In the genomic region with DNA sequence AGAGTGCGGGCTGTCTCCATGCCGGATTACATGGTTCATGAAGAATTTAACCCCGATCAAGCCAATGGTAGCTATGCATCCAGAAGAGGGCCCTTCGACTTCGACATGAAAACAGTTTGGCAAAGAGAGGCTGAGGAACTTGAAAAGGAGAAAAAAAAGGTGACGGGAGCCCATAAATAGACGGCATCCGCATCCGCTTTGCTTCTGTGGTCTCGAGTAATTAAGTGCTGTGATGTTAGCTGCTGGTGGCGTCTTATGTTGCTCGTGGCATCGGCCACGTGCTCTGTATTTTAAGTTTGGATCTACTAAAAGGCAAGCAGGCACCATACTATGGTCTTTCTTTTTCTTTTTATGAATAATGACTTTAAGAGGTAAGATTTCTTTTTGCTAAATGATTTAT, we compare ENCODE assay signal across 17 cellular contexts. TPM values are rescaled to one million over a fixed set of nuclear protein-coding genes. Genes with fewer than 3 reads are reported as not detected.
DNase-seq lines count a peak whose midpoint lies in the region; ATAC-seq and TF ChIP-seq lines count a peak whose summit lies in the region.
"Had no signal": no experiment of that assay in that cellular context is flagged by ENCODE, and none has a peak within 500 bp of the region (broad histone marks: within the 10 kb centered on the region; RNA-seq: fewer than 3 reads in every experiment).

No MANE protein-coding gene starts in this region.

- POLR2A ChIA-PET in activated CD4-positive, alpha-beta T cell treated with anti-CD3 and anti-CD28 coated beads for 36 hours (lab: Charles Lee), result no interaction called here
- POLR2A ChIA-PET in activated CD8-positive, alpha-beta T cell treated with anti-CD3 and anti-CD28 coated beads for 36 hours (lab: Charles Lee), result no interaction called here

- WGBS in suprapubic skin, result 68% methylated on average over 14 of the region's 14 CpGs
- WGBS in adrenal gland, 4 donors, result 67 to 74% (median 69%) methylated on average over 14 of the region's 14 CpGs
- 63% methylated on average over 14 of the region's 14 CpGs for WGBS in body of pancreas, 2 donors

- H3K27ac ChIP-seq in suprapubic skin (no peak overlapping the region), adrenal gland (no peak overlapping the region), body of pancreas (no peak overlapping the region)
- H3K27ac ChIP-seq: 22Rv1, GM23248, tibial nerve, VCaP had no signal

- H3K4me3 ChIP-seq in suprapubic skin, result no peak overlapping the region
- no peak overlapping the region for H3K4me3 ChIP-seq in adrenal gland
- no peak overlapping the region for H3K4me3 ChIP-seq in body of pancreas
- H3K4me3 ChIP-seq: GM23248, tibial nerve had no signal

- ATAC-seq in activated CD4-positive, alpha-beta T cell treated with anti-CD3 and anti-CD28 coated beads for 36 hours, result peak; percentile 48
- peak; percentile 85 for ATAC-seq in HG03354 (IDR thresholded peaks at IDR 0.05; ENCODE audit: poor library complexity, severe bottlenecking, unreplicated experiment)
- ATAC-seq in activated CD8-positive, alpha-beta T cell treated with anti-CD3 and anti-CD28 coated beads for 36 hours, result peak; percentile 35
- peak; percentile 76 to 84 (median 83) for ATAC-seq in natural killer cell
- ATAC-seq in body of pancreas, result no peak
- ATAC-seq: activated T-cell treated with anti-CD3 and anti-CD28 coated beads, Interleukin-2, amount 50 U/mL, for 72 hours; left colon had no signal

- H3K27me3 ChIP-seq in suprapubic skin (no peaks in the 10 kb centered on the region), adrenal gland (no peaks in the 10 kb centered on the region), body of pancreas (no peaks in the 10 kb centered on the region)
- H3K27me3 ChIP-seq: tibial nerve had no signal

- intact Hi-C loops in activated CD4-positive, alpha-beta T cell treated with anti-CD3 and anti-CD28 coated beads for 36 hours (cut with DNase I, micrococcal nuclease), result no loop called here
- intact Hi-C loops in activated CD8-positive, alpha-beta T cell treated with anti-CD3 and anti-CD28 coated beads for 36 hours (cut with micrococcal nuclease), result no loop called here
- intact Hi-C loops in natural killer cell (cut with micrococcal nuclease), result loop anchor here (2.0 kb wide), 1 partner anchor 38 kb away; no protein-coding TSS in a partner anchor
- intact Hi-C loops in adrenal gland (cut with DNase I), result no loop called here
- intact Hi-C loops in body of pancreas (cut with DNase I), result no loop called here

- H3K36me3 ChIP-seq in suprapubic skin, result no peaks in the 10 kb centered on the region
- H3K36me3 ChIP-seq in adrenal gland (replicated peaks in 1 of 2), result no peaks in the 10 kb centered on the region
- H3K36me3 ChIP-seq in body of pancreas (replicated peaks in 1 of 2; ENCODE audit: insufficient read depth in 1 of 2, low read depth in 2 of 2), result no peaks in the 10 kb centered on the region
- H3K36me3 ChIP-seq: tibial nerve had no signal

- H3K4me3 Mint-ChIP-seq in activated CD4-positive, alpha-beta T cell treated with anti-CD3 and anti-CD28 coated beads for 36 hours, result no peak overlapping the region
- no peak overlapping the region for H3K4me3 Mint-ChIP-seq in activated CD8-positive, alpha-beta T cell treated with anti-CD3 and anti-CD28 coated beads for 36 hours
- H3K4me3 Mint-ChIP-seq in natural killer cell, result peak overlapping the region; percentile 70
- H3K4me3 Mint-ChIP-seq: activated T-cell treated with anti-CD3 and anti-CD28 coated beads, Interleukin-2, amount 50 U/mL, for 72 hours; IgD-negative memory B cell had no signal

- no peak for TF ChIP-seq CTCF in activated CD8-positive, alpha-beta T cell treated with anti-CD3 and anti-CD28 coated beads for 36 hours (IDR thresholded peaks at IDR 0.05)
- TF ChIP-seq CTCF in natural killer cell (IDR thresholded peaks at IDR 0.05) (no peak), suprapubic skin (IDR thresholded peaks at IDR 0.05) (no peak), adrenal gland (IDR thresholded peaks at IDR 0.05) (no peak), body of pancreas (IDR thresholded peaks at IDR 0.05) (no peak)

- H3K36me3 Mint-ChIP-seq in activated CD4-positive, alpha-beta T cell treated with anti-CD3 and anti-CD28 coated beads for 36 hours (ENCODE audit: low read depth), result no peaks in the 10 kb centered on the region
- H3K36me3 Mint-ChIP-seq in activated CD8-positive, alpha-beta T cell treated with anti-CD3 and anti-CD28 coated beads for 36 hours (ENCODE audit: low read depth), result no peaks in the 10 kb centered on the region
- no peaks in the 10 kb centered on the region for H3K36me3 Mint-ChIP-seq in natural killer cell
- H3K36me3 Mint-ChIP-seq: IgD-negative memory B cell had no signal

- no peaks in the 10 kb centered on the region for H3K4me1 ChIP-seq in suprapubic skin
- H3K4me1 ChIP-seq in adrenal gland (replicated peaks in 1 of 2), result no peaks in the 10 kb centered on the region
- H3K4me1 ChIP-seq in body of pancreas, result no peaks in the 10 kb centered on the region
- H3K4me1 ChIP-seq: tibial nerve had no signal

- no peaks in the 10 kb centered on the region for H3K9me3 ChIP-seq in suprapubic skin
- H3K9me3 ChIP-seq in adrenal gland (replicated peaks in 1 of 3), result no peaks in the 10 kb centered on the region
- H3K9me3 ChIP-seq in body of pancreas, result no peaks in the 10 kb centered on the region
- H3K9me3 ChIP-seq: tibial nerve had no signal

- CTCF ChIA-PET in activated CD4-positive, alpha-beta T cell treated with anti-CD3 and anti-CD28 coated beads for 36 hours (lab: Charles Lee), result interaction anchor here (0.6 kb wide), 1 partner anchor 88 kb away, joined by 3 read pairs; no protein-coding TSS in a partner anchor
- CTCF ChIA-PET in activated CD8-positive, alpha-beta T cell treated with anti-CD3 and anti-CD28 coated beads for 36 hours (lab: Charles Lee), result no interaction called here

- no peak overlapping the region for H3K27ac Mint-ChIP-seq in activated CD4-positive, alpha-beta T cell treated with anti-CD3 and anti-CD28 coated beads for 36 hours
- no peak overlapping the region for H3K27ac Mint-ChIP-seq in activated CD8-positive, alpha-beta T cell treated with anti-CD3 and anti-CD28 coated beads for 36 hours
- H3K27ac Mint-ChIP-seq in natural killer cell, result peak overlapping the region; percentile 43 to 79
- H3K27ac Mint-ChIP-seq: activated T-cell treated with anti-CD3 and anti-CD28 coated beads, Interleukin-2, amount 50 U/mL, for 72 hours; IgD-negative memory B cell had no signal

- peaks cover 31% of the 10 kb centered on the region for H3K4me1 Mint-ChIP-seq in activated CD4-positive, alpha-beta T cell treated with anti-CD3 and anti-CD28 coated beads for 36 hours
- H3K4me1 Mint-ChIP-seq in activated CD8-positive, alpha-beta T cell treated with anti-CD3 and anti-CD28 coated beads for 36 hours (ENCODE audit: low read depth), result peaks cover 35% of the 10 kb centered on the region
- H3K4me1 Mint-ChIP-seq in natural killer cell, result peaks cover 29 to 56% of the 10 kb centered on the region in 2 donors

- TF ChIP-seq EP300 in suprapubic skin (IDR thresholded peaks at IDR 0.05), result no peak

- H3K27me3 Mint-ChIP-seq in activated CD4-positive, alpha-beta T cell treated with anti-CD3 and anti-CD28 coated beads for 36 hours, result no peaks in the 10 kb centered on the region
- no peaks in the 10 kb centered on the region for H3K27me3 Mint-ChIP-seq in activated CD8-positive, alpha-beta T cell treated with anti-CD3 and anti-CD28 coated beads for 36 hours
- peaks cover 0 to 6% of the 10 kb centered on the region in 2 donors for H3K27me3 Mint-ChIP-seq in natural killer cell (ENCODE audit: low read depth in 2 of 2)
- H3K27me3 Mint-ChIP-seq: IgD-negative memory B cell had no signal

- no peaks in the 10 kb centered on the region for H3K9me3 Mint-ChIP-seq in activated CD4-positive, alpha-beta T cell treated with anti-CD3 and anti-CD28 coated beads for 36 hours (ENCODE audit: low read depth)
- no peaks in the 10 kb centered on the region for H3K9me3 Mint-ChIP-seq in activated CD8-positive, alpha-beta T cell treated with anti-CD3 and anti-CD28 coated beads for 36 hours
- no peaks in the 10 kb centered on the region for H3K9me3 Mint-ChIP-seq in natural killer cell
- H3K9me3 Mint-ChIP-seq: activated T-cell treated with anti-CD3 and anti-CD28 coated beads, Interleukin-2, amount 50 U/mL, for 72 hours; IgD-negative memory B cell had no signal

- peak; percentile 33 for DNase-seq in activated CD4-positive, alpha-beta T cell treated with anti-CD3 and anti-CD28 coated beads for 36 hours
- no peak for DNase-seq in activated CD4-positive, alpha-beta T cell treated with anti-CD3 and anti-CD28 coated beads, Interleukin-2, amount 50 U/mL, for 48 hours
- peak; percentile 35 for DNase-seq in activated CD8-positive, alpha-beta T cell treated with anti-CD3 and anti-CD28 coated beads for 36 hours
- DNase-seq in natural killer cell, result no peak
- DNase-seq in suprapubic skin (ENCODE audit: low spot score in 2 of 2), result no peak
- DNase-seq in adrenal gland, result no peak
- DNase-seq in body of pancreas, result no peak
- DNase-seq: activated T-cell treated with anti-CD3 and anti-CD28 coated beads, Interleukin-2, amount 50 U/mL, for 72 hours; GM23248; hippocampal formation; left colon; OCI-M1 had no signal

- no peak for TF ChIP-seq POLR2A in suprapubic skin (IDR thresholded peaks at IDR 0.05)
- no peak for TF ChIP-seq POLR2A in adrenal gland (IDR thresholded peaks at IDR 0.05)
- TF ChIP-seq POLR2A in body of pancreas (IDR thresholded peaks at IDR 0.05), result no peak

RNA-seq across cellular contexts. Expression of a gene that starts 11.1 kb away (rescaled TPM):
- total RNA-seq in activated CD4-positive, alpha-beta T cell treated with anti-CD3 and anti-CD28 coated beads for 36 hours, result under 1 TPM; 0.33 to 0.46 TPM
- under 1 TPM; 0.74 to 0.83 TPM for total RNA-seq in activated CD8-positive, alpha-beta T cell treated with anti-CD3 and anti-CD28 coated beads for 36 hours
- total RNA-seq in natural killer cell, result under 1 TPM in 1 of 3 donors, not detected in 2; 0.85 TPM
- not detected for total RNA-seq in suprapubic skin
- 1 to 10 TPM in 1 of 8 donors, not detected in 7; 1.7 TPM for total RNA-seq in adrenal gland
- polyA plus RNA-seq in adrenal gland, result not detected
- total RNA-seq in body of pancreas, result under 1 TPM in 1 of 2 donors, not detected in 1; 0.26 TPM
- total RNA-seq: GM23248, left colon had no signal
- polyA plus RNA-seq: GM23248, IgD-negative memory B cell had no signal

RNA-seq across cellular contexts. Expression of a gene that starts 17.6 kb away (rescaled TPM):
- total RNA-seq in activated CD4-positive, alpha-beta T cell treated with anti-CD3 and anti-CD28 coated beads for 36 hours, result not detected
- total RNA-seq in activated CD8-positive, alpha-beta T cell treated with anti-CD3 and anti-CD28 coated beads for 36 hours, result under 1 TPM in 1 of 2 experiments, not detected in 1; 0.95 TPM
- 1 to 10 TPM in 1 of 3 donors, not detected in 2; 1.3 TPM for total RNA-seq in natural killer cell
- not detected for total RNA-seq in suprapubic skin
- not detected for total RNA-seq in adrenal gland
- polyA plus RNA-seq in adrenal gland, result 1 to 10 TPM in 1 of 3 donors, under 1 TPM in 1, not detected in 1; 0.20 to 1.0 TPM
- total RNA-seq in body of pancreas, result not detected
- total RNA-seq: GM23248, left colon, tibial nerve had no signal
- polyA plus RNA-seq: GM23248, IgD-negative memory B cell had no signal

RNA-seq across cellular contexts. Expression of a gene that starts 42.6 kb away (rescaled TPM):
- total RNA-seq in activated CD4-positive, alpha-beta T cell treated with anti-CD3 and anti-CD28 coated beads for 36 hours, result 10 to 100 TPM; 51.6 to 70.7 TPM
- 10 to 100 TPM; 89.6 to 93.3 TPM for total RNA-seq in activated CD8-positive, alpha-beta T cell treated with anti-CD3 and anti-CD28 coated beads for 36 hours
- total RNA-seq in natural killer cell (100 to 1,000 TPM in 2 of 3 donors, 10 to 100 TPM in 1; 98.5 to 121 (median 113) TPM), suprapubic skin (10 to 100 TPM in 1 of 4 donors, 1 to 10 TPM in 3; 2.2 to 11.9 (median 4.2) TPM), adrenal gland (10 to 100 TPM in 7 of 8 donors, 1 to 10 TPM in 1; 6.9 to 47.1 (median 24.8) TPM), body of pancreas (1 to 10 TPM; 7.3 to 9.9 TPM)
- polyA plus RNA-seq in adrenal gland, result 100 to 1,000 TPM in 2 of 3 donors, 10 to 100 TPM in 1; 15.9 to 132 (median 112) TPM

Comparison
In these comparisons a context has a peak if more than half of its experiments do, and no peak if none do; other contexts are left out.
1. DNase-seq: peak in activated CD4-positive, alpha-beta T cell treated with anti-CD3 and anti-CD28 coated beads for 36 hours (single experiment) and activated CD8-positive, alpha-beta T cell treated with anti-CD3 and anti-CD28 coated beads for 36 hours (single experiment); none in activated CD4-positive, alpha-beta T cell treated with anti-CD3 and anti-CD28 coated beads, Interleukin-2, amount 50 U/mL, for 48 hours (0 of 2), natural killer cell (single experiment), suprapubic skin (0 of 2), adrenal gland (0 of 7) and body of pancreas (0 of 4).
2. H3K27ac Mint-ChIP-seq: peak in natural killer cell (2 of 2); none in activated CD4-positive, alpha-beta T cell treated with anti-CD3 and anti-CD28 coated beads for 36 hours (single experiment) and activated CD8-positive, alpha-beta T cell treated with anti-CD3 and anti-CD28 coated beads for 36 hours (single experiment).